In the genomic region with DNA sequence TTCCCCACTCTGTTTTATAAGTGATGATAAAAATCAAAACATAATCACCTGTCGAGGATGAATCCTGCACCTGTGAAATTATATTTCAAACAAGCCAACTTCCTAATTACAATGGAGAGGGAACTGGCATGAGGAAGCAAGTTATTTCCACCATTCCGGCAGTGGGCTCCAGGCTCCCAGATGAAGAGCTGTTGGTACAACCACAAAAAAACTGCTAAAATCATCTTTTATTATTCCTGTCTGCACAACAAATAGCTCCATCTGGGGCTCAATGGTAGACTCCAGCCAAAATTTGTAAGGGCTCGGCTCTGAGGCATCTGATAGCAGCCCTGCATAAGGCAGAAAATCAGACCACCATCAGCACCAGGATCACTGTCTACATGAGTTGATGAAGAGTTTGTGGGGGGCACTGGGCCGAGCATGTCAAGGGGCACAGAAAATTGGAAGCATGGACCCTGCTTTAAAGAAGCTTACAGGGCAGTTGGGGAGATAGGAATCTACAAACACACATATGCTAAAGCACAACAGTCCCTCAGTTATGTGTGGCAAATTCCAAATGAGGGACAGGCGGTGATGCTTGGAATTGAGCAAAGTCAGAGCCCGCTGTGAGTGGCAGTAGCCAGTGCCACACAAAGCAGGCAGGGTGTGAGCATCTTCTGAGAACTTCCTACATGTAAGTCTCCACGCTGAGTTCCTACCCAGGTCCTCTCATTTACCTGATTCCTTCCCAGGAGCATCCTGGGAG, we compare ENCODE assay signal across 24 cellular contexts.
"Had no signal": no experiment of that assay in that cellular context is flagged by ENCODE, and none has a peak within 500 bp of the region (broad histone marks: within the 10 kb centered on the region; RNA-seq: fewer than 3 reads in every experiment).

No MANE protein-coding gene starts in this region.

- H3K4me1 ChIP-seq: gastrocnemius medialis, prostate gland, vagina had no signal

- ATAC-seq: activated naive CD4-positive, alpha-beta T cell treated with anti-CD3 and anti-CD28 coated beads, Interleukin-2, amount 50 U/mL, for 72 hours; activated T-cell treated with anti-CD3 and anti-CD28 coated beads, Interleukin-2, amount 50 U/mL, for 72 hours; gastrocnemius medialis; left lung had no signal

- H3K27me3 ChIP-seq: gastrocnemius medialis, left lung, right atrium auricular region, stomach, vagina had no signal

- H3K4me3 ChIP-seq: gastrocnemius medialis, left lung, prostate gland, right atrium auricular region, stomach, vagina had no signal

- H3K4me3 Mint-ChIP-seq: activated T-cell treated with anti-CD3 and anti-CD28 coated beads, Interleukin-2, amount 50 U/mL, for 72 hours; neural crest cell had no signal

- H3K9me3 ChIP-seq: gastrocnemius medialis, prostate gland, vagina had no signal

- DNase-seq: activated CD4-positive, alpha-beta T cell treated with anti-CD3 and anti-CD28 coated beads for 1 hour; activated CD4-positive, alpha-beta T cell treated with anti-CD3 and anti-CD28 coated beads, Interleukin-2, amount 50 U/mL, for 4 hours; activated effector memory CD4-positive, alpha-beta T cell treated with anti-CD3 and anti-CD28 coated beads, Interleukin-2, amount 50 U/mL, for 16 hours; activated T-cell treated with anti-CD3 and anti-CD28 coated beads, Interleukin-2, amount 50 U/mL, for 72 hours; amniotic stem cell; central memory CD4-positive, alpha-beta T cell; cortex of kidney; effector CD4-positive, alpha-beta T cell; gastrocnemius medialis; head of caudate nucleus; kidney; left lung; small intestine; stimulated activated CD4-positive, alpha-beta T cell treated with anti-CD3 and anti-CD28 coated beads, Interleukin-15, amount 100 ng/mL, for 24 hours; stimulated activated CD4-positive, alpha-beta T cell treated with anti-CD3 and anti-CD28 coated beads, Interleukin-2, amount 100 ng/mL, for 48 hours; stomach; T-helper 2 cell; trophoblast cell had no signal

- H3K27ac Mint-ChIP-seq: activated naive CD4-positive, alpha-beta T cell treated with anti-CD3 and anti-CD28 coated beads, Interleukin-2, amount 50 U/mL, for 72 hours; activated T-cell treated with anti-CD3 and anti-CD28 coated beads, Interleukin-2, amount 50 U/mL, for 72 hours had no signal

- H3K36me3 ChIP-seq: gastrocnemius medialis, left lung, prostate gland, right atrium auricular region, stomach, vagina had no signal

- H3K4me1 Mint-ChIP-seq: neural crest cell had no signal

- H3K27ac ChIP-seq: gastrocnemius medialis, left lung, prostate gland, right atrium auricular region, stomach, vagina, VCaP had no signal

- FAIRE-seq: kidney, small intestine had no signal
